9 cellular contexts compared by ENCODE assay signal in the genomic region with DNA sequence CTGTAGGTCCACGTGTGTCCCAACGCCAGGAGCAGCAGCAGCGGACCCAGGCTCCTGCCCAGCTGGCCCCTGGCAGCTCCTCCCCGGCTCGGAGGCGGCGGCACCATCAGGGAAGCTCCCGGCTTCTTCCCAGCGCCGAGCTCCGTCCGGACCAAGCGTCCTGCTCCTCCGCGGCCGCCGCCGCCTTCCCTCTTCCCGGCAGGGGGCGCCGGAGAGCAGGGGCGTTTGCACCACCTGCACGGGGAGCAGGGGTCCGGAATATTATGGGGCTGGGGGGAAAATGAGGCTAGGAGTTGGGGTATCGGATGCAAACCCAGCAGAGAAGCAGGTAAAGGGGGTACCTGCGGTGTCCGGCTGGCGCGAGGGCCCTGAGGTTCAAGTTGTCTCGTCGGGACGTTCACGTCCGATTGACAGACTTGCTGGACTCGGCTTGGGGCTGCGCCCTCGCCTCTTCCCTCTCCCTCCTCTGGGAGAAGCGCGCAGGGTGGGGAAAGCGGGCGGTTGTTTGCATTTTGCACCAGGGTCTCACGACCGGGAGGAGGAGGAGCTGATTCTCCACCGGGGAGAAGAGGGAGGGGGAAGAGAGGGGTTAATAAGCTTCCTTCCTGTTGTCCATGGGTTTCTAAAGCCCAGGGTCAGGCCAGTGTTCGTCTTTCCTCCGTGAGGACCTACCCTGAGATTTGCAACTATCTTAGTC. TPM values are rescaled to one million over a fixed set of nuclear protein-coding genes. Genes with fewer than 3 reads are reported as not detected.
A peak's percentile ranks its signal among the peaks of the same experiment; 100 is the strongest.
DNase-seq lines count a peak whose midpoint lies in the region; ATAC-seq and TF ChIP-seq lines count a peak whose summit lies in the region.
"Had no signal": no experiment of that assay in that cellular context is flagged by ENCODE, and none has a peak within 500 bp of the region (broad histone marks: within the 10 kb centered on the region; RNA-seq: fewer than 3 reads in every experiment).

Gene CCBE1 (minus strand): TSS at position 188 of the 697 bp plus-strand sequence.

- ATAC-seq in GM21381 (IDR thresholded peaks at IDR 0.05; ENCODE audit: unreplicated experiment), result peak; percentile 80
- peak; percentile 94 for ATAC-seq in Right ventricle myocardium superior (ENCODE audit: poor library complexity)
- ATAC-seq in psoas muscle, result peak; percentile 42 to 88 (median 50)
- ATAC-seq in GM18517 (IDR thresholded peaks at IDR 0.05; ENCODE audit: unreplicated experiment), result no peak

- H3K27me3 ChIP-seq in psoas muscle (ENCODE audit: insufficient read depth in 3 of 3, low read length in 2 of 3), result peaks cover 3 to 45% (median 4%) of the 10 kb centered on the region in 3 donors

- H3K4me1 Mint-ChIP-seq in Calu3 (ENCODE audit: low read depth, unreplicated experiment), result peaks cover 8% of the 10 kb centered on the region
- peaks cover 4% of the 10 kb centered on the region for H3K4me1 Mint-ChIP-seq in activated T-helper 2 cell treated with anti-CD3 and anti-CD28 coated beads, Interferon-gamma antibody, Interleukin-2, Interleukin-4, amounts not matched to agents 10 μg/mL and 5 μg/mL and 100 μg/mL, durations not matched to agents 14 hours and 24 hours and 36 hours (ENCODE audit: low read depth)

- peaks cover 32% of the 10 kb centered on the region for H3K27me3 Mint-ChIP-seq in Calu3 (ENCODE audit: unreplicated experiment)
- H3K27me3 Mint-ChIP-seq in activated T-helper 2 cell treated with anti-CD3 and anti-CD28 coated beads, Interferon-gamma antibody, Interleukin-2, Interleukin-4, amounts not matched to agents 10 μg/mL and 5 μg/mL and 100 μg/mL, durations not matched to agents 14 hours and 24 hours and 36 hours (ENCODE audit: low read depth), result peaks cover 62% of the 10 kb centered on the region

- TF ChIP-seq CTCF in Calu3 (IDR thresholded peaks at IDR 0.05; ENCODE audit: unreplicated experiment) (peak; percentile 89), psoas muscle (IDR thresholded peaks at IDR 0.05) (peak; percentile 61)

- no TSS peak for BruUV-seq in Calu3 (replicated peaks; lab: Mats Ljungman, UMichigan)

- no peaks in the 10 kb centered on the region for H3K9me3 ChIP-seq in psoas muscle

- H3K9me3 Mint-ChIP-seq in Calu3 (ENCODE audit: low read depth, unreplicated experiment), result no peaks in the 10 kb centered on the region
- H3K9me3 Mint-ChIP-seq in activated T-helper 2 cell treated with anti-CD3 and anti-CD28 coated beads, Interferon-gamma antibody, Interleukin-2, Interleukin-4, amounts not matched to agents 10 μg/mL and 5 μg/mL and 100 μg/mL, durations not matched to agents 14 hours and 24 hours and 36 hours, result no peaks in the 10 kb centered on the region

- no peaks in the 10 kb centered on the region for H3K36me3 ChIP-seq in psoas muscle (ENCODE audit: insufficient read depth in 1 of 2, low read depth in 1 of 2)

- no peak within 1 kb of the TSS for H3K27ac ChIP-seq in psoas muscle

- peak within 1 kb of the TSS; percentile 49 for H3K4me3 ChIP-seq in psoas muscle

- DNase-seq in Calu3 (peak; percentile 82), NCI-H1092 treated with DMSO at 0.1 percent for 48 hours (lab: John Stamatoyannopoulos, UW) (peak; percentile 46), Right ventricle myocardium superior (peak; percentile 74), psoas muscle (peak; percentile 61 to 80), NOMO-1 treated with DMSO at 0.1 percent for 48 hours (lab: John Stamatoyannopoulos, UW; ENCODE audit: unreplicated experiment) (no peak)
- peak; percentile 23 for DNase-seq in activated T-helper 2 cell treated with anti-CD3 and anti-CD28 coated beads, Interferon-gamma antibody, Interleukin-2, Interleukin-4, amounts not matched to agents 10 μg/mL and 5 μg/mL and 100 μg/mL, durations not matched to agents 14 hours and 24 hours and 36 hours (ENCODE audit: low spot score)

- H3K27ac Mint-ChIP-seq in Calu3 (ENCODE audit: unreplicated experiment), result no peak within 1 kb of the TSS
- no peak within 1 kb of the TSS for H3K27ac Mint-ChIP-seq in activated T-helper 2 cell treated with anti-CD3 and anti-CD28 coated beads, Interferon-gamma antibody, Interleukin-2, Interleukin-4, amounts not matched to agents 10 μg/mL and 5 μg/mL and 100 μg/mL, durations not matched to agents 14 hours and 24 hours and 36 hours

- CTCF ChIA-PET in Calu3 (lab: Charles Lee), result interaction anchor here (0.5 to 2.0 kb wide), 10 partner anchors 10 to 240 kb away, joined by 3 to 35 read pairs (median 4); no protein-coding TSS in a partner anchor

- H3K4me1 ChIP-seq in psoas muscle, result no peaks in the 10 kb centered on the region

- WGBS in psoas muscle, 3 donors, result 0 to 1% (median 0%) methylated on average over 40 to 46 of the region's 46 CpGs

- peak within 1 kb of the TSS; percentile 74 for H3K4me3 Mint-ChIP-seq in Calu3 (ENCODE audit: low read depth, unreplicated experiment)
- H3K4me3 Mint-ChIP-seq in activated T-helper 2 cell treated with anti-CD3 and anti-CD28 coated beads, Interferon-gamma antibody, Interleukin-2, Interleukin-4, amounts not matched to agents 10 μg/mL and 5 μg/mL and 100 μg/mL, durations not matched to agents 14 hours and 24 hours and 36 hours (ENCODE audit: low read depth), result no peak within 1 kb of the TSS

- intact Hi-C loops in Calu3 (cut with micrococcal nuclease; ENCODE audit: unreplicated experiment), result loop anchor here (1.0 kb wide), 1 partner anchor 126 kb away; no protein-coding TSS in a partner anchor
- intact Hi-C loops in activated T-helper 2 cell treated with anti-CD3 and anti-CD28 coated beads, Interferon-gamma antibody, Interleukin-2, Interleukin-4, amounts not matched to agents 10 μg/mL and 5 μg/mL and 100 μg/mL, durations not matched to agents 14 hours and 24 hours and 36 hours (cut with micrococcal nuclease), result loop anchor here (5.0 kb wide), 2 partner anchors 125 to 430 kb away; no protein-coding TSS in a partner anchor
- intact Hi-C loops in Right ventricle myocardium superior (cut with DNase I), result no loop called here
- intact Hi-C loops in psoas muscle (cut with DNase I), result no loop called here

- peaks cover 7% of the 10 kb centered on the region for H3K36me3 Mint-ChIP-seq in Calu3 (ENCODE audit: insufficient read depth, unreplicated experiment)
- no peaks in the 10 kb centered on the region for H3K36me3 Mint-ChIP-seq in activated T-helper 2 cell treated with anti-CD3 and anti-CD28 coated beads, Interferon-gamma antibody, Interleukin-2, Interleukin-4, amounts not matched to agents 10 μg/mL and 5 μg/mL and 100 μg/mL, durations not matched to agents 14 hours and 24 hours and 36 hours (ENCODE audit: low read depth)

RNA-seq across cellular contexts. Expression of gene CCBE1, which starts in this region (rescaled TPM):
- total RNA-seq in Calu3 (2022), result 0.05 and 0.12 TPM in 2 replicates
- not detected in 2 replicates for total RNA-seq in activated T-helper 2 cell treated with anti-CD3 and anti-CD28 coated beads, Interferon-gamma antibody, Interleukin-2, Interleukin-4, amounts not matched to agents 10 μg/mL and 5 μg/mL and 100 μg/mL, durations not matched to agents 14 hours and 24 hours and 36 hours
- 3.9 TPM for total RNA-seq in Right ventricle myocardium superior
- under 1 TPM in 3 of 4 donors, not detected in 1; 0.06 to 0.77 (median 0.20) TPM for total RNA-seq in psoas muscle
- polyA plus RNA-seq in psoas muscle, result under 1 TPM; 0.01 to 0.18 (median 0.09) TPM
- total RNA-seq: T-helper 1 cell treated with Interleukin-12 subunit alpha and Interleukin-12 subunit beta and Interleukin-4 antibody, amounts not matched to agents 30 ng/mL and 1 ng/mL, for 36 hours had no signal

Comparison
In these comparisons a context has a peak if more than half of its experiments do, and no peak if none do; other contexts are left out.
1. Peak in DNase-seq in Calu3; RNA of the gene not detected or under 1 TPM.
2. Peak in DNase-seq in activated T-helper 2 cell treated with anti-CD3 and anti-CD28 coated beads, Interferon-gamma antibody, Interleukin-2, Interleukin-4, amounts not matched to agents 10 μg/mL and 5 μg/mL and 100 μg/mL, durations not matched to agents 14 hours and 24 hours and 36 hours; RNA of the gene not detected or under 1 TPM.
3. Peak in DNase-seq, ATAC-seq and H3K4me3 ChIP-seq in psoas muscle; RNA of the gene not detected or under 1 TPM.
4. intact Hi-C loops: an anchor here in Calu3 (1.0 kb wide) and activated T-helper 2 cell treated with anti-CD3 and anti-CD28 coated beads, Interferon-gamma antibody, Interleukin-2, Interleukin-4, amounts not matched to agents 10 μg/mL and 5 μg/mL and 100 μg/mL, durations not matched to agents 14 hours and 24 hours and 36 hours (5.0 kb wide); none called in Right ventricle myocardium superior and psoas muscle.